ENCODE assay signal across 14 cellular contexts in the genomic region with DNA sequence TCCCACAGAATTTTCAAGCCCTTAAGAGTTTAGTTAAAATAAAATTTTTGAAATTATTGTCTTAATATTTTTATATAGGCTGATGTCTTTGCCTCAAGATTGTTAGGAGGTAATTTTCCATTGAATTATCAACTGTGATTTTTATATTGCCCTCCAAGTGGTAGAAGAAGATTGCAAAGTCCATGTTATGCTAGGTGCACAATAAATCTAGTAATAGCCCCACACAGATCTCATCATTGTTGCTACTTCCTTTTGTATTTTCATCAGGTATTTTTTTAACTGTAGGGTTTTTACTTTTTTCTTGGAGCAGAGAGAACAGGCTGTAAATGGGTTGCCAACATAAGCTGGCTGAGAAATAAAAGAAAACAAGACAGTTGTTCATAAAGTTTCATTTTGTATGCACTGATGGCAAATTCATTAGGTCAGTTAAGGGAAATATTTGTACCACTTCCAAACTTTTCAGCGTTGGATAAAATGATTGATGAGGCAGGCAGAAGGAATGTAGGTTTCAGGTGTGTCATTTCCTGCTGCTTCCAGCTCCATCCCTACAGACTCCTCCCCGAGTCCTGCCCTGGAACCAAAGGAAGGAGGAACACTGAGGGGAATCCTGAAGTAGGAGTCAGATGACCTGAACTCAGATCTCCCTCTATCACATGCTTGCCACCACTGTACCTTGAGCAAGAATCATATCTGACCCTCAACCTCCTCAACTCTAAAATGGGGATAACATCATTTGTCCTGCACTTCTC.
DNase-seq lines count a peak whose midpoint lies in the region; FAIRE-seq and TF ChIP-seq lines count a peak whose summit lies in the region.
"Had no signal": no experiment of that assay in that cellular context is flagged by ENCODE, and none has a peak within 500 bp of the region (broad histone marks: within the 10 kb centered on the region; RNA-seq: fewer than 3 reads in every experiment).

No MANE protein-coding gene starts in this region.

- H3K4me1 ChIP-seq in astrocyte (ENCODE audit: insufficient read depth, low read length) = peaks cover 13% of the 10 kb centered on the region
- H3K4me1 ChIP-seq: gastroesophageal sphincter had no signal

- H3K27me3 Mint-ChIP-seq in astrocyte (ENCODE audit: low read depth, unreplicated experiment) = no peaks in the 10 kb centered on the region
- H3K27me3 Mint-ChIP-seq: progenitor cell of endocrine pancreas had no signal

- peak; percentile 96 for FAIRE-seq in astrocyte (lab: Jason Lieb, UNC)

- DNase-seq in 8988T (peak; percentile 17), HS-27A (ENCODE audit: low read depth) (peak; percentile 47), astrocyte (ENCODE audit: low read depth) (peak; percentile 70), hepatic stellate cell (ENCODE audit: low spot score) (peak; percentile 3), AML-193 (lab: John Stamatoyannopoulos, UW) (no peak), NCI-H345 (lab: John Stamatoyannopoulos, UW) (no peak), SIG-M5 treated with dmso at 0.1 percent for 504 hours (lab: John Stamatoyannopoulos, UW; ENCODE audit: unreplicated experiment) (no peak), T-helper 9 cell (no peak)
- DNase-seq: activated T-cell treated with anti-CD3 and anti-CD28 coated beads, Interleukin-2, amount 50 U/mL, for 1 hour; central memory CD4-positive, alpha-beta T cell; DND-41; NCI-H1930 had no signal

- peak overlapping the region; percentile 56 for H3K4me2 ChIP-seq in astrocyte (ENCODE audit: low read length)

- H3K79me2 ChIP-seq in astrocyte (ENCODE audit: insufficient read depth, low read length) = no peaks in the 10 kb centered on the region

- H3K27me3 ChIP-seq in astrocyte (ENCODE audit: insufficient read depth, low read length) = no peaks in the 10 kb centered on the region
- H3K27me3 ChIP-seq: gastroesophageal sphincter had no signal

- no peaks in the 10 kb centered on the region for H3K36me3 ChIP-seq in astrocyte (ENCODE audit: insufficient read depth, low read length)
- H3K36me3 ChIP-seq: gastroesophageal sphincter had no signal

- peaks cover 3% of the 10 kb centered on the region for H3K36me3 Mint-ChIP-seq in astrocyte (ENCODE audit: low read depth, unreplicated experiment)

- no peaks in the 10 kb centered on the region for H3K9me3 Mint-ChIP-seq in astrocyte (ENCODE audit: unreplicated experiment)

- no peak overlapping the region for H3K4me3 Mint-ChIP-seq in astrocyte (ENCODE audit: unreplicated experiment)

- no peak overlapping the region for H3K4me3 ChIP-seq in astrocyte (ENCODE audit: insufficient read depth, low read depth, low read length)
- H3K4me3 ChIP-seq: gastroesophageal sphincter had no signal

- no peaks in the 10 kb centered on the region for H3K9me3 ChIP-seq in astrocyte (ENCODE audit: insufficient read depth, low read depth, low read length)
- H3K9me3 ChIP-seq: gastroesophageal sphincter had no signal

- no peak overlapping the region for H2AFZ ChIP-seq in astrocyte (ENCODE audit: low read depth, low read length)

- no peak overlapping the region for H3K27ac Mint-ChIP-seq in astrocyte (ENCODE audit: unreplicated experiment)
- H3K27ac Mint-ChIP-seq: progenitor cell of endocrine pancreas had no signal

- TF ChIP-seq CTCF in astrocyte (IDR thresholded peaks at IDR 0.05; ENCODE audit: insufficient read depth, low read depth, low read length) = no peak

- H3K4me1 Mint-ChIP-seq in astrocyte (ENCODE audit: low read depth, unreplicated experiment) = peaks cover 22% of the 10 kb centered on the region

- no peak overlapping the region for H3K9ac ChIP-seq in astrocyte (ENCODE audit: low read length)

- H4K20me1 ChIP-seq in astrocyte (ENCODE audit: insufficient read depth, low read length) = no peaks in the 10 kb centered on the region

- no peak overlapping the region for H3K27ac ChIP-seq in astrocyte (ENCODE audit: low read depth, low read length)
- H3K27ac ChIP-seq: gastroesophageal sphincter had no signal

Comparison
In these comparisons a context has a peak if more than half of its experiments do, and no peak if none do; other contexts are left out.
1. DNase-seq: peak in 8988T (single experiment), HS-27A (single experiment), astrocyte (single experiment) and hepatic stellate cell (single experiment); none in AML-193 (0 of 2), NCI-H345 (single experiment), SIG-M5 treated with dmso at 0.1 percent for 504 hours (single experiment) and T-helper 9 cell (single experiment).